8 cellular contexts compared by ENCODE assay signal in the genomic region with DNA sequence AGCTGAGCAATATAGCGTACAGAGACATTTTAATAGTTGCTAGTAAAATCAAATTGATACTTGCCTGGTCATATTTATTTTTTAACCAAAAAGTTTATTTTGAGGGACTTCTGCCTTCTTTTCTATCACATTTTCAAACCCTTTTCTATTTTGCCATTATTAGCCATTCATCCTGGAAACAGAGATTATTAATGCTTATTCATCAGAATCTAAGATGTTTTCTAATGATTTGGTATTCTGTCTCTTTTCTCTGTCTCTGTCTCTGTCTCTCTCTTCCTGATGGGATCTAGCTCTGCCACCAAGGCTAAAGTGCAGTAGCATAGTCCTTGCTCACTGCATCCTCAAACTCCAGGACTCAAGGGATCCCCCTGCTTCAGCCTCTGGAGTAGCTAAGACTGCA.
"Had no signal": no experiment of that assay in that cellular context is flagged by ENCODE, and none has a peak within 500 bp of the region (broad histone marks: within the 10 kb centered on the region; RNA-seq: fewer than 3 reads in every experiment).

No MANE protein-coding gene starts in this region.

- H3K4me3 ChIP-seq: GM12878 had no signal

- ATAC-seq: GM12878 had no signal

- DNase-seq: GDM1, GF-D8 had no signal

- FAIRE-seq: G401.6, GM12878, GM12891, GM12892, GM18507, GM19239 had no signal
